19 cellular contexts compared by ENCODE assay signal in genomic region chr16:16048904-16049582, GRCh38.
A peak's percentile ranks its signal among the peaks of the same experiment; 100 is the strongest.
DNase-seq lines count a peak whose midpoint lies in the region; ATAC-seq, FAIRE-seq and TF ChIP-seq lines count a peak whose summit lies in the region.
"Had no signal": no experiment of that assay in that cellular context is flagged by ENCODE, and none has a peak within 500 bp of the region (broad histone marks: within the 10 kb centered on the region; RNA-seq: fewer than 3 reads in every experiment).

No MANE protein-coding gene starts in this region.

- H3K18ac ChIP-seq in H1 (ENCODE audit: extremely low read depth, low read length) = no peak overlapping the region

- H3K4me1 Mint-ChIP-seq in memory B cell = peaks cover 9% of the 10 kb centered on the region
- peaks cover 5% of the 10 kb centered on the region for H3K4me1 Mint-ChIP-seq in activated naive CD4-positive, alpha-beta T cell treated with anti-CD3 and anti-CD28 coated beads, Interleukin-2, amount 10 ng/mL, durations not matched to agents 7 days and 5 days

- peaks cover 38% of the 10 kb centered on the region for H3K36me3 Mint-ChIP-seq in memory B cell
- H3K36me3 Mint-ChIP-seq in activated naive CD4-positive, alpha-beta T cell treated with anti-CD3 and anti-CD28 coated beads, Interleukin-2, amount 10 ng/mL, durations not matched to agents 7 days and 5 days = peaks cover 50% of the 10 kb centered on the region

- H3K79me1 ChIP-seq in H1 (ENCODE audit: low read depth, low read length) = no peaks in the 10 kb centered on the region; the same call in 1 of the 2 replicates

- BruUV-seq in A673 (replicated peaks; lab: Mats Ljungman, UMichigan) = no TSS peak

- no peak overlapping the region for H4K91ac ChIP-seq in H1 (replicated peaks; ENCODE audit: insufficient read length, low read length)

- H3K79me2 ChIP-seq in H1 (ENCODE audit: control insufficient read depth in 1 of 2, insufficient read depth in 2 of 2, low read length in 2 of 2) = no peaks in the 10 kb centered on the region

- H3K36me3 ChIP-seq in A673 (ENCODE audit: insufficient read depth, low read length, poor library complexity, severe bottlenecking) (peaks cover 18% of the 10 kb centered on the region), MG63 (peaks cover 92% of the 10 kb centered on the region), H1 (ENCODE audit: control insufficient read depth in 2 of 4, insufficient read depth in 4 of 4, low read length in 3 of 4) (peaks cover 29 to 74% (median 56%) of the 10 kb centered on the region in 4 experiments)

- WGBS in H1 (ENCODE audit: extremely low coverage in 1 of 2, insufficient coverage in 1 of 2, insufficient read length in 1 of 2, insufficient replicate concordance in 2 of 2, low coverage in 1 of 2, low lambda C conversion rate in 2 of 2, missing lambda C conversion rate in 1 of 2), 2 experiments = 94% methylated on average over 6 of the region's 6 CpGs; no CpG with 5 or more reads in 1 of the 2 experiments

- no peak overlapping the region for H3K56ac ChIP-seq in H1 (replicated peaks; ENCODE audit: insufficient read length, low read depth, low read length)

- no peaks in the 10 kb centered on the region for H3K4me1 ChIP-seq in A673 (ENCODE audit: insufficient read depth, low read length, poor library complexity, severe bottlenecking)
- no peaks in the 10 kb centered on the region for H3K4me1 ChIP-seq in H1 (replicated peaks in 1 of 4; ENCODE audit: control insufficient read depth in 3 of 4, insufficient read depth in 4 of 4, low read length in 3 of 4)
- H3K4me1 ChIP-seq: left lung, vagina had no signal

- no peak overlapping the region for H3K4me2 ChIP-seq in H1 (ENCODE audit: insufficient read depth in 1 of 2, low read depth in 2 of 2, low read length in 2 of 2)

- no peaks in the 10 kb centered on the region for H3K9me3 Mint-ChIP-seq in memory B cell
- H3K9me3 Mint-ChIP-seq in activated naive CD4-positive, alpha-beta T cell treated with anti-CD3 and anti-CD28 coated beads, Interleukin-2, amount 10 ng/mL, durations not matched to agents 7 days and 5 days = no peaks in the 10 kb centered on the region
- H3K9me3 Mint-ChIP-seq: activated CD4-positive, alpha-beta memory T cell treated with anti-CD3 and anti-CD28 coated beads for 36 hours; activated T-helper 1 cell treated with anti-CD3 and anti-CD28 coated beads, Interleukin-12 subunit alpha, Interleukin-12 subunit beta, Interleukin-2, Interleukin-4 antibody, amounts not matched to agents 30 ng/mL and 10 ng/mL and 1 ng/mL, durations not matched to agents 14 hours and 24 hours and 36 hours; stimulated activated memory B cell treated with anti-CD40 and anti-IgM and Interleukin-4, amounts not matched to agents 10 μg/mL and 1 μg/mL and 100 μg/mL, for 72 hours had no signal

- no peak overlapping the region for H3K14ac ChIP-seq in H1 (ENCODE audit: insufficient read length)

- no peak overlapping the region for H2BK5ac ChIP-seq in H1 (ENCODE audit: low read depth, low read length)

- no peak overlapping the region for H3K23ac ChIP-seq in H1 (ENCODE audit: insufficient read length)

- no peak overlapping the region for H2AK5ac ChIP-seq in H1 (ENCODE audit: low read depth, low read length)

- no peaks in the 10 kb centered on the region for H3K23me2 ChIP-seq in H1 (ENCODE audit: low read depth, low read length)

- H3K27ac Mint-ChIP-seq in memory B cell = peak overlapping the region; percentile 33
- no peak overlapping the region for H3K27ac Mint-ChIP-seq in activated naive CD4-positive, alpha-beta T cell treated with anti-CD3 and anti-CD28 coated beads, Interleukin-2, amount 10 ng/mL, durations not matched to agents 7 days and 5 days
- H3K27ac Mint-ChIP-seq: activated CD4-positive, alpha-beta memory T cell treated with anti-CD3 and anti-CD28 coated beads for 36 hours; activated T-helper 1 cell treated with anti-CD3 and anti-CD28 coated beads, Interleukin-12 subunit alpha, Interleukin-12 subunit beta, Interleukin-2, Interleukin-4 antibody, amounts not matched to agents 30 ng/mL and 10 ng/mL and 1 ng/mL, durations not matched to agents 14 hours and 24 hours and 36 hours; stimulated activated memory B cell treated with anti-CD40 and anti-IgM and Interleukin-4, amounts not matched to agents 10 μg/mL and 1 μg/mL and 100 μg/mL, for 72 hours had no signal

- DNase-seq in A673 (ENCODE audit: low spot score) = peak; percentile 12
- DNase-seq in MG63 = peak; percentile 39
- no peak for DNase-seq in H1 (ENCODE audit: low read depth in 1 of 2, low spot score in 2 of 2)
- DNase-seq in memory B cell (ENCODE audit: low spot score in 2 of 2) = no peak
- DNase-seq in activated naive CD4-positive, alpha-beta T cell treated with anti-CD3 and anti-CD28 coated beads, Interleukin-2, amount 10 ng/mL, durations not matched to agents 7 days and 5 days = no peak
- no peak for DNase-seq in caudate nucleus (lab: John Stamatoyannopoulos, UW)
- DNase-seq: activated CD4-positive, alpha-beta memory T cell treated with anti-CD3 and anti-CD28 coated beads for 36 hours; COR-L47; effector CD4-positive, alpha-beta T cell; GDM1; HCEC 1CT; left lung; NCI-H1694 treated with DMSO at 0.1 percent for 48 hours had no signal

- no peak for TF ChIP-seq EP300 in H1 (IDR thresholded peaks at IDR 0.05; ENCODE audit: borderline replicate concordance in 1 of 2, low read depth in 2 of 2, low read length in 2 of 2)

- H3K4ac ChIP-seq in H1 (replicated peaks; ENCODE audit: insufficient read length, low read depth, low read length) = no peak overlapping the region

- no peak for FAIRE-seq in H1 (lab: Jason Lieb, UNC)

- H3K9me3 ChIP-seq in A673 (ENCODE audit: low read depth, low read length, poor library complexity, severe bottlenecking) (no peaks in the 10 kb centered on the region), MG63 (no peaks in the 10 kb centered on the region), H1 (ENCODE audit: insufficient read depth in 2 of 2, low read depth in 1 of 2, low read length in 1 of 2) (no peaks in the 10 kb centered on the region)
- H3K9me3 ChIP-seq: left lung, vagina had no signal

- ATAC-seq in memory B cell (ENCODE audit: low read depth) = no peak
- no peak for ATAC-seq in GM21528 (IDR thresholded peaks at IDR 0.05; ENCODE audit: low FRiP score, unreplicated experiment)
- no peak for ATAC-seq in HG03469 (IDR thresholded peaks at IDR 0.05; ENCODE audit: unreplicated experiment)
- ATAC-seq: left lung; stimulated activated memory B cell treated with anti-CD40 and anti-IgM and Interleukin-4, amounts not matched to agents 10 μg/mL and 1 μg/mL and 100 μg/mL, for 72 hours had no signal

- no peaks in the 10 kb centered on the region for H3K27me3 Mint-ChIP-seq in memory B cell
- no peaks in the 10 kb centered on the region for H3K27me3 Mint-ChIP-seq in activated naive CD4-positive, alpha-beta T cell treated with anti-CD3 and anti-CD28 coated beads, Interleukin-2, amount 10 ng/mL, durations not matched to agents 7 days and 5 days
- H3K27me3 Mint-ChIP-seq: activated CD4-positive, alpha-beta memory T cell treated with anti-CD3 and anti-CD28 coated beads for 36 hours; stimulated activated memory B cell treated with anti-CD40 and anti-IgM and Interleukin-4, amounts not matched to agents 10 μg/mL and 1 μg/mL and 100 μg/mL, for 72 hours had no signal

- no peak overlapping the region for H4K8ac ChIP-seq in H1 (ENCODE audit: extremely low read depth, insufficient read depth, low read length)

- H2BK20ac ChIP-seq in H1 (ENCODE audit: low read length) = no peak overlapping the region

- no peak overlapping the region for H2BK15ac ChIP-seq in H1 (ENCODE audit: low read length)

- H4K5ac ChIP-seq in H1 (ENCODE audit: insufficient read length, low read depth, low read length) = no peak overlapping the region

- H3K4me3 Mint-ChIP-seq in memory B cell = no peak overlapping the region
- no peak overlapping the region for H3K4me3 Mint-ChIP-seq in activated naive CD4-positive, alpha-beta T cell treated with anti-CD3 and anti-CD28 coated beads, Interleukin-2, amount 10 ng/mL, durations not matched to agents 7 days and 5 days
- H3K4me3 Mint-ChIP-seq: activated CD4-positive, alpha-beta memory T cell treated with anti-CD3 and anti-CD28 coated beads for 36 hours; activated T-helper 1 cell treated with anti-CD3 and anti-CD28 coated beads, Interleukin-12 subunit alpha, Interleukin-12 subunit beta, Interleukin-2, Interleukin-4 antibody, amounts not matched to agents 30 ng/mL and 10 ng/mL and 1 ng/mL, durations not matched to agents 14 hours and 24 hours and 36 hours; stimulated activated memory B cell treated with anti-CD40 and anti-IgM and Interleukin-4, amounts not matched to agents 10 μg/mL and 1 μg/mL and 100 μg/mL, for 72 hours had no signal

- H3K27ac ChIP-seq in A673 (ENCODE audit: low read depth, low read length, poor library complexity, severe bottlenecking) (no peak overlapping the region), H1 (ENCODE audit: low read depth, low read length) (no peak overlapping the region), caudate nucleus (ENCODE audit: low read depth, low read length) (no peak overlapping the region)
- H3K27ac ChIP-seq: cardiac muscle cell, left lung, vagina had no signal

- H3K4me3 ChIP-seq in A673 (ENCODE audit: low read depth, low read length, poor library complexity, severe bottlenecking) (no peak overlapping the region), MG63 (no peak overlapping the region), H1 (ENCODE audit: extremely low read depth in 1 of 4, insufficient read depth in 2 of 4, low read depth in 3 of 4, low read length in 4 of 4) (no peak overlapping the region)
- H3K4me3 ChIP-seq: cardiac muscle cell, left lung, vagina had no signal

- H2AFZ ChIP-seq in H1 (ENCODE audit: low read length) = no peak overlapping the region

- H2BK12ac ChIP-seq in H1 (ENCODE audit: low read depth, low read length) = no peak overlapping the region

- intact Hi-C loops in A673 (cut with micrococcal nuclease; ENCODE audit: unreplicated experiment) = no loop called here

- H3K9ac ChIP-seq in H1 (replicated peaks in 1 of 4; ENCODE audit: extremely low read depth in 1 of 4, low read depth in 3 of 4, low read length in 3 of 4) = no peak overlapping the region

- CTCF ChIA-PET in A673 (lab: Charles Lee) (no interaction called here), H1 (lab: Charles Lee; ENCODE audit: partially characterized antibody) (interaction anchor here (0.9 kb wide), 1 partner anchor 11 kb away, joined by 3 read pairs; no protein-coding TSS in a partner anchor)
- CTCF ChIA-PET in activated naive CD4-positive, alpha-beta T cell treated with anti-CD3 and anti-CD28 coated beads, Interleukin-2, amount 10 ng/mL, durations not matched to agents 7 days and 5 days (lab: Charles Lee) = no interaction called here

- H4K20me1 ChIP-seq in H1 (replicated peaks in 1 of 2; ENCODE audit: control insufficient read depth in 1 of 2, insufficient read depth in 2 of 2, low read length in 2 of 2) = peaks cover 2 to 3% of the 10 kb centered on the region in 2 experiments

- POLR2A ChIA-PET in A673 (lab: Charles Lee; ENCODE audit: low non-redundant PET) = no interaction called here
- POLR2A ChIA-PET in H1 (lab: Charles Lee; ENCODE audit: partially characterized antibody) = interaction anchor here (0.6 kb wide), 1 partner anchor 111 kb away, joined by 5 read pairs; no protein-coding TSS in a partner anchor

- no peak overlapping the region for H2BK120ac ChIP-seq in H1 (replicated peaks; ENCODE audit: low read depth, low read length)

- no peak for TF ChIP-seq RAD21 in H1 (IDR thresholded peaks at IDR 0.05 in 1 of 2, conservative IDR thresholded peaks at IDR 0.05 in 1 of 2; ENCODE audit: low read depth in 2 of 2, low read length in 2 of 2)

- H3K27me3 ChIP-seq in A673 (replicated peaks; ENCODE audit: insufficient read depth, low read depth, low read length, poor library complexity) (no peaks in the 10 kb centered on the region), MG63 (no peaks in the 10 kb centered on the region), H1 (replicated peaks in 1 of 4; ENCODE audit: control insufficient read depth in 3 of 4, extremely low read depth in 1 of 4, insufficient read depth in 3 of 4, low read length in 3 of 4) (no peaks in the 10 kb centered on the region)
- H3K27me3 ChIP-seq: cardiac muscle cell, left lung, vagina had no signal

- no peak for TF ChIP-seq POLR2A in H1 (IDR thresholded peaks at IDR 0.05; ENCODE audit: control extremely low read depth in 1 of 2, low read depth in 2 of 2, low read length in 2 of 2)

- TF ChIP-seq CTCF in A673 (conservative IDR thresholded peaks at IDR 0.05; ENCODE audit: low read depth, low read length) = no peak
- no peak for TF ChIP-seq CTCF in H1 (IDR thresholded peaks at IDR 0.05; ENCODE audit: control extremely low read depth in 1 of 3, insufficient read depth in 1 of 3, low read depth in 1 of 3, low read length in 3 of 3)

Comparison
In these comparisons a context has a peak if more than half of its experiments do, and no peak if none do; other contexts are left out.
1. DNase-seq: peak in A673 (single experiment) and MG63 (single experiment); none in H1 (0 of 2), memory B cell (0 of 2), activated naive CD4-positive, alpha-beta T cell treated with anti-CD3 and anti-CD28 coated beads, Interleukin-2, amount 10 ng/mL, durations not matched to agents 7 days and 5 days (single experiment) and caudate nucleus (0 of 61).